27 cellular contexts compared by ENCODE assay signal in the genomic region with DNA sequence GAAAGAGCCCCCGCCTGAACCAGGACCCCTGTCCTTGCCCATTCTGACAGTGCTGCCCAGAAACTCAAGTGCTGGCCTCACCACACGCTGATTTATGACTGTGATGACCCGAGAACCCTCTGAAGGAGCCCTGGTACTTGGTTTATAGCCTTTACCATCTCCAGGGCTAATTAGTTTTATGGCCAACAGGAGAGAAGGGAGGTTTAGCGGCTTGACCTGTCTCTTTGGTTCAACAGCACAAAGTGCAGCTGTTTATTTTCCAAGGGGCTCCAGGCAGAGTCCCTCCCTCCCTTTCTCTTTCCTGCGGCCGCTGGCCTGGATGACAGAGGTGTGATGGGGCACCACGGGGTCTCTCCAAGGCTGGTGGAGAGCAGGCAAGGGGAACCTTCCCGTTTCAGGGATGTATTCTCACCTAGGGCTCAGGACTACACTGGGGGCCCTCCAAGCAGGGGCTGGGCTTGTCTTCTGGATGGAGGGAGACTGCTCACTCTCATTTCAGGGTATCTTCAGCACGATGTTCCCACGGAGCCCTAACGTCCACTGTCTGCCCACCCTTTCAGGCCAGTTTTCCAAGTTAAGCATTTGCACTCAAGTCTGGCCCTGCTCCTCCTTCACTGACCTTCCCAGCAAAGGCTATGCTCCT.
"Had no signal": no experiment of that assay in that cellular context is flagged by ENCODE, and none has a peak within 500 bp of the region (broad histone marks: within the 10 kb centered on the region; RNA-seq: fewer than 3 reads in every experiment).

No MANE protein-coding gene starts in this region.

- H3K4me1 Mint-ChIP-seq: immature natural killer cell; stimulated activated memory B cell treated with anti-CD40 and anti-IgM and Interleukin-4, amounts not matched to agents 10 μg/mL and 1 μg/mL and 100 μg/mL, for 72 hours had no signal

- H3K4me3 Mint-ChIP-seq: activated naive CD8-positive, alpha-beta T cell; brain; endodermal cell; immature natural killer cell; nephron; stimulated activated memory B cell treated with anti-CD40 and anti-IgM and Interleukin-4, amounts not matched to agents 10 μg/mL and 1 μg/mL and 100 μg/mL, for 72 hours; T-helper 1 cell treated with Interleukin-12 subunit alpha and Interleukin-12 subunit beta and Interleukin-4 antibody, amounts not matched to agents 30 μg/mL and 1 μg/mL, for 36 hours had no signal

- H3K27me3 Mint-ChIP-seq: activated naive CD8-positive, alpha-beta T cell had no signal

- H3K36me3 Mint-ChIP-seq: activated naive CD8-positive, alpha-beta T cell; brain; immature natural killer cell; stimulated activated memory B cell treated with anti-CD40 and anti-IgM and Interleukin-4, amounts not matched to agents 10 μg/mL and 1 μg/mL and 100 μg/mL, for 72 hours had no signal

- DNase-seq: activated CD4-positive, alpha-beta T cell treated with anti-CD3 and anti-CD28 coated beads for 4 hours; activated CD4-positive, alpha-beta T cell treated with anti-CD3 and anti-CD28 coated beads, Interleukin-2, amount 50 U/mL, for 4 hours; activated CD8-positive, alpha-beta memory T cell treated with anti-CD3 and anti-CD28 coated beads for 24 hours; activated effector memory CD4-positive, alpha-beta T cell treated with Interleukin-2 at 50 U/mL for 16 hours; activated naive CD4-positive, alpha-beta T cell treated with Interleukin-2 at 50 U/mL for 16 hours; adrenal gland; caudate nucleus; endodermal cell; foreskin fibroblast; head of caudate nucleus; hypothalamus; immature natural killer cell; kidney; left ventricle myocardium superior; ovary; stimulated activated CD4-positive, alpha-beta T cell treated with anti-CD3 and anti-CD28 coated beads, Interleukin-4, amount 100 ng/mL, for 4 hours; stimulated activated CD8-positive, alpha-beta memory T cell treated with anti-CD3 and anti-CD28 coated beads, Interleukin-4, amount 100 ng/mL, for 48 hours; stomach; T-helper 9 cell; thyroid gland; upper lobe of right lung had no signal

- H3K9me3 Mint-ChIP-seq: endodermal cell; immature natural killer cell; nephron; stimulated activated memory B cell treated with anti-CD40 and anti-IgM and Interleukin-4, amounts not matched to agents 10 μg/mL and 1 μg/mL and 100 μg/mL, for 72 hours; T-helper 1 cell treated with Interleukin-12 subunit alpha and Interleukin-12 subunit beta and Interleukin-4 antibody, amounts not matched to agents 30 μg/mL and 1 μg/mL, for 36 hours had no signal

- H3K27ac Mint-ChIP-seq: activated naive CD8-positive, alpha-beta T cell; endodermal cell; immature natural killer cell; nephron; progenitor cell of endocrine pancreas; stimulated activated memory B cell treated with anti-CD40 and anti-IgM and Interleukin-4, amounts not matched to agents 10 μg/mL and 1 μg/mL and 100 μg/mL, for 72 hours; T-helper 1 cell treated with Interleukin-12 subunit alpha and Interleukin-12 subunit beta and Interleukin-4 antibody, amounts not matched to agents 30 μg/mL and 1 μg/mL, for 36 hours had no signal
